Comparison of ENCODE assay signal across 1 cellular context in the genomic region with DNA sequence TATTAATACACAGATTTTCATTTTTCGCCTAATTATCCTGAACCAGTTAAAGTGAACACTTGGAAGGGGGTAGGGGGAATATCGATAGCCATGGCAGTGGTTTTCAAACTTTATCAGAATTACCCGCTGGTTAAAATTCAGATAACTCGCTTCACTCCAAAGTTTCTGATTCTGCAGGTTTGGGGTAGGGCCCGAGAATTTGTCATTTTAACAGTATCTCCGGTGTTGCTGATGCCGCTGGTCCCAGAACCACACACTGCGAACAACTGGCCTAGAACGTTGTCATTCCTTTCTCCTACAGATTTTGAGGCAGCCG.
TF ChIP-seq lines count a peak whose summit lies in the region.

No MANE protein-coding gene starts in this region.

TF ChIP-seq in HepG2, 621 proteins besides CTCF, POLR2A, EP300 and RAD21 (continued from another document):
- TF ChIP-seq HBP1 (CRISPR knock-in tag; IDR thresholded peaks at IDR 0.05; ENCODE audit: low read depth) (no peak), RFX1 (IDR thresholded peaks at IDR 0.05) (no peak), ONECUT2 (CRISPR knock-in tag; IDR thresholded peaks at IDR 0.05) (0 out of 2 replicates have a peak, but pooled peaks have one; percentile 6), PAF1 (CRISPR knock-in tag; IDR thresholded peaks at IDR 0.05) (no peak), TCF12 (IDR thresholded peaks at IDR 0.05) (no peak), TCF12 (CRISPR knock-in tag; IDR thresholded peaks at IDR 0.05) (no peak), FOXJ3 (CRISPR knock-in tag; IDR thresholded peaks at IDR 0.05; ENCODE audit: borderline replicate concordance) (no peak), ZNF543 (CRISPR knock-in tag; IDR thresholded peaks at IDR 0.05) (no peak), KDM6A (CRISPR knock-in tag; IDR thresholded peaks at IDR 0.05; ENCODE audit: low read depth) (no peak), ZNF558 (CRISPR knock-in tag; IDR thresholded peaks at IDR 0.05; ENCODE audit: borderline replicate concordance) (no peak), MAFK (conservative IDR thresholded peaks at IDR 0.05 in 1 of 2, IDR thresholded peaks at IDR 0.05 in 1 of 2; ENCODE audit: low read length in 2 of 2) (no peak), SIX1 (CRISPR knock-in tag; IDR thresholded peaks at IDR 0.05; ENCODE audit: borderline replicate concordance) (no peak; the same call in 1 of the 2 replicates), ZNF841 (CRISPR knock-in tag; IDR thresholded peaks at IDR 0.05; ENCODE audit: borderline replicate concordance) (no peak), ZNF546 (CRISPR knock-in tag; conservative IDR thresholded peaks at IDR 0.05) (no peak), SP4 (CRISPR knock-in tag; IDR thresholded peaks at IDR 0.05) (peak; percentile 15; the same call in 1 of the 2 replicates), PPARG (CRISPR knock-in tag; conservative IDR thresholded peaks at IDR 0.05) (no peak), ZBTB42 (CRISPR knock-in tag; IDR thresholded peaks at IDR 0.05) (0 out of 2 replicates have a peak, but pooled peaks have one; percentile 10), WIZ (CRISPR knock-in tag; IDR thresholded peaks at IDR 0.05) (no peak), HNRNPLL (IDR thresholded peaks at IDR 0.05; ENCODE audit: low read depth, low read length, poor library complexity, severe bottlenecking) (no peak), SUZ12 (IDR thresholded peaks at IDR 0.05; ENCODE audit: low read depth, low read length) (no peak), ZNF781 (CRISPR knock-in tag; IDR thresholded peaks at IDR 0.05; ENCODE audit: borderline replicate concordance, not compliant biosample characterization) (peak; percentile 57), SMAD9 (CRISPR knock-in tag; IDR thresholded peaks at IDR 0.05) (no peak), NPAS2 (CRISPR knock-in tag; IDR thresholded peaks at IDR 0.05; ENCODE audit: borderline replicate concordance) (no peak), ZNF451 (CRISPR knock-in tag; IDR thresholded peaks at IDR 0.05) (no peak), ZBTB1 (CRISPR knock-in tag; IDR thresholded peaks at IDR 0.05; ENCODE audit: borderline replicate concordance) (no peak), ZFP36L1 (CRISPR knock-in tag; IDR thresholded peaks at IDR 0.05) (0 out of 2 replicates have a peak, but pooled peaks have one; percentile 21), REPIN1 (CRISPR knock-in tag; IDR thresholded peaks at IDR 0.05; ENCODE audit: borderline replicate concordance, low read depth) (no peak), ZBTB10 (CRISPR knock-in tag; IDR thresholded peaks at IDR 0.05; ENCODE audit: borderline replicate concordance) (no peak), ZFP62 (CRISPR knock-in tag; IDR thresholded peaks at IDR 0.05) (no peak), ARNTL (CRISPR knock-in tag; IDR thresholded peaks at IDR 0.05) (no peak), ZNF180 (CRISPR knock-in tag; IDR thresholded peaks at IDR 0.05; ENCODE audit: borderline replicate concordance, low read depth) (no peak), ZNF280D (CRISPR knock-in tag; IDR thresholded peaks at IDR 0.05) (no peak), MLLT10 (CRISPR knock-in tag; IDR thresholded peaks at IDR 0.05) (no peak), YEATS2 (CRISPR knock-in tag; IDR thresholded peaks at IDR 0.05; ENCODE audit: borderline replicate concordance) (no peak)
- TF ChIP-seq, protein P1, sequence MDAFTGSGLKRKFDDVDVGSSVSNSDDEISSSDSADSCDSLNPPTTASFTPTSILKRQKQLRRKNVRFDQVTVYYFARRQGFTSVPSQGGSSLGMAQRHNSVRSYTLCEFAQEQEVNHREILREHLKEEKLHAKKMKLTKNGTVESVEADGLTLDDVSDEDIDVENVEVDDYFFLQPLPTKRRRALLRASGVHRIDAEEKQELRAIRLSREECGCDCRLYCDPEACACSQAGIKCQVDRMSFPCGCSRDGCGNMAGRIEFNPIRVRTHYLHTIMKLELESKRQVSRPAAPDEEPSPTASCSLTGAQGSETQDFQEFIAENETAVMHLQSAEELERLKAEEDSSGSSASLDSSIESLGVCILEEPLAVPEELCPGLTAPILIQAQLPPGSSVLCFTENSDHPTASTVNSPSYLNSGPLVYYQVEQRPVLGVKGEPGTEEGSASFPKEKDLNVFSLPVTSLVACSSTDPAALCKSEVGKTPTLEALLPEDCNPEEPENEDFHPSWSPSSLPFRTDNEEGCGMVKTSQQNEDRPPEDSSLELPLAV (CRISPR knock-in tag; conservative IDR thresholded peaks at IDR 0.05; ENCODE audit: low read depth), result no peak
- TF ChIP-seq, protein P2, sequence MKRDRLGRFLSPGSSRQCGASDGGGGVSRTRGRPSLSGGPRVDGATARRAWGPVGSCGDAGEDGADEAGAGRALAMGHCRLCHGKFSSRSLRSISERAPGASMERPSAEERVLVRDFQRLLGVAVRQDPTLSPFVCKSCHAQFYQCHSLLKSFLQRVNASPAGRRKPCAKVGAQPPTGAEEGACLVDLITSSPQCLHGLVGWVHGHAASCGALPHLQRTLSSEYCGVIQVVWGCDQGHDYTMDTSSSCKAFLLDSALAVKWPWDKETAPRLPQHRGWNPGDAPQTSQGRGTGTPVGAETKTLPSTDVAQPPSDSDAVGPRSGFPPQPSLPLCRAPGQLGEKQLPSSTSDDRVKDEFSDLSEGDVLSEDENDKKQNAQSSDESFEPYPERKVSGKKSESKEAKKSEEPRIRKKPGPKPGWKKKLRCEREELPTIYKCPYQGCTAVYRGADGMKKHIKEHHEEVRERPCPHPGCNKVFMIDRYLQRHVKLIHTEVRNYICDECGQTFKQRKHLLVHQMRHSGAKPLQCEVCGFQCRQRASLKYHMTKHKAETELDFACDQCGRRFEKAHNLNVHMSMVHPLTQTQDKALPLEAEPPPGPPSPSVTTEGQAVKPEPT (CRISPR knock-in tag; IDR thresholded peaks at IDR 0.05; ENCODE audit: low read depth), result no peak
- TF ChIP-seq, protein P3, sequence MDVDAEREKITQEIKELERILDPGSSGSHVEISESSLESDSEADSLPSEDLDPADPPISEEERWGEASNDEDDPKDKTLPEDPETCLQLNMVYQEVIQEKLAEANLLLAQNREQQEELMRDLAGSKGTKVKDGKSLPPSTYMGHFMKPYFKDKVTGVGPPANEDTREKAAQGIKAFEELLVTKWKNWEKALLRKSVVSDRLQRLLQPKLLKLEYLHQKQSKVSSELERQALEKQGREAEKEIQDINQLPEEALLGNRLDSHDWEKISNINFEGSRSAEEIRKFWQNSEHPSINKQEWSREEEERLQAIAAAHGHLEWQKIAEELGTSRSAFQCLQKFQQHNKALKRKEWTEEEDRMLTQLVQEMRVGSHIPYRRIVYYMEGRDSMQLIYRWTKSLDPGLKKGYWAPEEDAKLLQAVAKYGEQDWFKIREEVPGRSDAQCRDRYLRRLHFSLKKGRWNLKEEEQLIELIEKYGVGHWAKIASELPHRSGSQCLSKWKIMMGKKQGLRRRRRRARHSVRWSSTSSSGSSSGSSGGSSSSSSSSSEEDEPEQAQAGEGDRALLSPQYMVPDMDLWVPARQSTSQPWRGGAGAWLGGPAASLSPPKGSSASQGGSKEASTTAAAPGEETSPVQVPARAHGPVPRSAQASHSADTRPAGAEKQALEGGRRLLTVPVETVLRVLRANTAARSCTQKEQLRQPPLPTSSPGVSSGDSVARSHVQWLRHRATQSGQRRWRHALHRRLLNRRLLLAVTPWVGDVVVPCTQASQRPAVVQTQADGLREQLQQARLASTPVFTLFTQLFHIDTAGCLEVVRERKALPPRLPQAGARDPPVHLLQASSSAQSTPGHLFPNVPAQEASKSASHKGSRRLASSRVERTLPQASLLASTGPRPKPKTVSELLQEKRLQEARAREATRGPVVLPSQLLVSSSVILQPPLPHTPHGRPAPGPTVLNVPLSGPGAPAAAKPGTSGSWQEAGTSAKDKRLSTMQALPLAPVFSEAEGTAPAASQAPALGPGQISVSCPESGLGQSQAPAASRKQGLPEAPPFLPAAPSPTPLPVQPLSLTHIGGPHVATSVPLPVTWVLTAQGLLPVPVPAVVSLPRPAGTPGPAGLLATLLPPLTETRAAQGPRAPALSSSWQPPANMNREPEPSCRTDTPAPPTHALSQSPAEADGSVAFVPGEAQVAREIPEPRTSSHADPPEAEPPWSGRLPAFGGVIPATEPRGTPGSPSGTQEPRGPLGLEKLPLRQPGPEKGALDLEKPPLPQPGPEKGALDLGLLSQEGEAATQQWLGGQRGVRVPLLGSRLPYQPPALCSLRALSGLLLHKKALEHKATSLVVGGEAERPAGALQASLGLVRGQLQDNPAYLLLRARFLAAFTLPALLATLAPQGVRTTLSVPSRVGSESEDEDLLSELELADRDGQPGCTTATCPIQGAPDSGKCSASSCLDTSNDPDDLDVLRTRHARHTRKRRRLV (CRISPR knock-in tag; IDR thresholded peaks at IDR 0.05), result no peak
- TF ChIP-seq, protein P4, sequence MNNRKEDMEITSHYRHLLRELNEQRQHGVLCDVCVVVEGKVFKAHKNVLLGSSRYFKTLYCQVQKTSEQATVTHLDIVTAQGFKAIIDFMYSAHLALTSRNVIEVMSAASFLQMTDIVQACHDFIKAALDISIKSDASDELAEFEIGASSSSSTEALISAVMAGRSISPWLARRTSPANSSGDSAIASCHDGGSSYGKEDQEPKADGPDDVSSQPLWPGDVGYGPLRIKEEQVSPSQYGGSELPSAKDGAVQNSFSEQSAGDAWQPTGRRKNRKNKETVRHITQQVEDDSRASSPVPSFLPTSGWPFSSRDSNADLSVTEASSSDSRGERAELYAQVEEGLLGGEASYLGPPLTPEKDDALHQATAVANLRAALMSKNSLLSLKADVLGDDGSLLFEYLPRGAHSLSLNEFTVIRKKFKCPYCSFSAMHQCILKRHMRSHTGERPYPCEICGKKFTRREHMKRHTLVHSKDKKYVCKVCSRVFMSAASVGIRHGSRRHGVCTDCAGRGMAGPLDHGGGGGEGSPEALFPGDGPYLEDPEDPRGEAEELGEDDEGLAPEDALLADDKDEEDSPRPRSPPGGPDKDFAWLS (CRISPR knock-in tag; IDR thresholded peaks at IDR 0.05; ENCODE audit: borderline replicate concordance), result no peak
- TF ChIP-seq, protein P5, sequence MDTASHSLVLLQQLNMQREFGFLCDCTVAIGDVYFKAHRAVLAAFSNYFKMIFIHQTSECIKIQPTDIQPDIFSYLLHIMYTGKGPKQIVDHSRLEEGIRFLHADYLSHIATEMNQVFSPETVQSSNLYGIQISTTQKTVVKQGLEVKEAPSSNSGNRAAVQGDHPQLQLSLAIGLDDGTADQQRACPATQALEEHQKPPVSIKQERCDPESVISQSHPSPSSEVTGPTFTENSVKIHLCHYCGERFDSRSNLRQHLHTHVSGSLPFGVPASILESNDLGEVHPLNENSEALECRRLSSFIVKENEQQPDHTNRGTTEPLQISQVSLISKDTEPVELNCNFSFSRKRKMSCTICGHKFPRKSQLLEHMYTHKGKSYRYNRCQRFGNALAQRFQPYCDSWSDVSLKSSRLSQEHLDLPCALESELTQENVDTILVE (CRISPR knock-in tag; IDR thresholded peaks at IDR 0.05), result no peak
